ENCODE assay signal across 2 cellular contexts in the genomic region with DNA sequence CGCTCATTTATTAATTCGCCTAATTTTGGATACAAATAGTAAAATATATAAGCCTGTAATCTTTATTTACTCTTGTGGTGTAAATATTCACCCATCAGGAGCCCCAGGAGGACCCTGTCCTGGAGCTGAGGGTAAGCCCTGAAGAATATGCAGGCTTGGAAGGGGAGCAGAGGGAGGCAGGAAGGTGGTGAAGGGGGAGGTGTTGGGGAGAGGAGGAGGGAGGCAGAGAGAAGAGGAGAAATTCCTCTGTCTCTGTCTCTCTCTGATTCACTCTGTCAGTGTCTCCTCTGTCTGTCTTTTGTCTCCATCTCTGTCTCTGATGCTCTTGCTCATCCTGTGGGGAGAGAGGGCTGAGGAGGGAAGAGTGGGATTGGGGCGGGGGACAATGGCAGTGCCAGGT.
TF ChIP-seq lines count a peak whose summit lies in the region.

No MANE protein-coding gene starts in this region.

TF ChIP-seq in H1, 55 proteins besides CTCF, POLR2A, EP300 and RAD21:
- no peak for TF ChIP-seq PHF8 (conservative IDR thresholded peaks at IDR 0.05; ENCODE audit: low read depth, low read length)
- no peak for TF ChIP-seq E2F6 (IDR thresholded peaks at IDR 0.05)
- no peak for TF ChIP-seq USF2 (IDR thresholded peaks at IDR 0.05; ENCODE audit: low read length)
- no peak for TF ChIP-seq JUND (IDR thresholded peaks at IDR 0.05; ENCODE audit: low read length)
- no peak for TF ChIP-seq CTBP2 (IDR thresholded peaks at IDR 0.05; ENCODE audit: borderline replicate concordance, insufficient read depth, insufficient read length, low read length)
- no peak for TF ChIP-seq CHD1 (IDR thresholded peaks at IDR 0.05; ENCODE audit: low read depth, low read length)
- TF ChIP-seq, protein P1, sequence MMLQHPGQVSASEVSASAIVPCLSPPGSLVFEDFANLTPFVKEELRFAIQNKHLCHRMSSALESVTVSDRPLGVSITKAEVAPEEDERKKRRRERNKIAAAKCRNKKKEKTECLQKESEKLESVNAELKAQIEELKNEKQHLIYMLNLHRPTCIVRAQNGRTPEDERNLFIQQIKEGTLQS (IDR thresholded peaks at IDR 0.05; ENCODE audit: insufficient read depth, low read depth, low read length), result no peak
- no peak for TF ChIP-seq KDM5A (IDR thresholded peaks at IDR 0.05; ENCODE audit: low read length)
- no peak for TF ChIP-seq CEBPB (IDR thresholded peaks at IDR 0.05; ENCODE audit: low read depth, low read length)
- no peak for TF ChIP-seq ATF2 (IDR thresholded peaks at IDR 0.05; ENCODE audit: low read length)
- TF ChIP-seq CBX5 (IDR thresholded peaks at IDR 0.05; ENCODE audit: low read depth, low read length), result no peak
- TF ChIP-seq TBP (IDR thresholded peaks at IDR 0.05; ENCODE audit: low read depth, low read length), result no peak
- no peak for TF ChIP-seq FOSL1 (IDR thresholded peaks at IDR 0.05; ENCODE audit: insufficient read depth, low read depth, low read length)
- no peak for TF ChIP-seq GABPA (IDR thresholded peaks at IDR 0.05; ENCODE audit: borderline replicate concordance, insufficient read depth, low read length)
- TF ChIP-seq ZNF274 (IDR thresholded peaks at IDR 0.05; ENCODE audit: borderline replicate concordance, extremely low read depth, low read length), result no peak
- no peak for TF ChIP-seq CREB1 (IDR thresholded peaks at IDR 0.05)

TF ChIP-seq in GM12891, 5 proteins besides CTCF, POLR2A, EP300 and RAD21:
- no peak for TF ChIP-seq POU2F2 (IDR thresholded peaks at IDR 0.05; ENCODE audit: low read depth, low read length)
